18 cellular contexts compared by ENCODE assay signal in genomic region chr6:150420926-150421325, GRCh38. TPM values are rescaled to one million over a fixed set of nuclear protein-coding genes. Genes with fewer than 3 reads are reported as not detected.
A peak's percentile ranks its signal among the peaks of the same experiment; 100 is the strongest.
DNase-seq lines count a peak whose midpoint lies in the region; ATAC-seq, FAIRE-seq and TF ChIP-seq lines count a peak whose summit lies in the region.
"Had no signal": no experiment of that assay in that cellular context is flagged by ENCODE, and none has a peak within 500 bp of the region (broad histone marks: within the 10 kb centered on the region; RNA-seq: fewer than 3 reads in every experiment).

No MANE protein-coding gene starts in this region.

- H4K20me1 ChIP-seq in GM23338 (replicated peaks; ENCODE audit: insufficient read depth), result no peaks in the 10 kb centered on the region
- H4K20me1 ChIP-seq: BLaER1 had no signal

- H3K4me3 Mint-ChIP-seq in GM23338, result no peak overlapping the region
- no peak overlapping the region for H3K4me3 Mint-ChIP-seq in CD8-positive, alpha-beta T cell
- H3K4me3 Mint-ChIP-seq: H9 had no signal

- H3K36me3 ChIP-seq in GM23338 (ENCODE audit: insufficient read depth), result no peaks in the 10 kb centered on the region
- no peaks in the 10 kb centered on the region for H3K36me3 ChIP-seq in CD8-positive, alpha-beta T cell (ENCODE audit: insufficient read depth, low read length)
- H3K36me3 ChIP-seq: BLaER1 had no signal

- H3K27ac ChIP-seq in GM23338 (ENCODE audit: low read depth), result no peak overlapping the region
- H3K27ac ChIP-seq in CD8-positive, alpha-beta T cell (ENCODE audit: low read depth, low read length), result no peak overlapping the region
- H3K27ac ChIP-seq: A549, BLaER1 had no signal

- H3K9me2 ChIP-seq in GM23338 (ENCODE audit: insufficient read depth), result peaks cover 7% of the 10 kb centered on the region; the same call in 1 of the 2 replicates

- H3K27ac Mint-ChIP-seq in GM23338, result no peak overlapping the region
- no peak overlapping the region for H3K27ac Mint-ChIP-seq in CD8-positive, alpha-beta T cell
- H3K27ac Mint-ChIP-seq: H9 had no signal

- no peaks in the 10 kb centered on the region for H3K4me1 ChIP-seq in GM23338 (ENCODE audit: insufficient read depth)
- peaks cover 5% of the 10 kb centered on the region for H3K4me1 ChIP-seq in CD8-positive, alpha-beta T cell (ENCODE audit: insufficient read depth, low read length)

- intact Hi-C loops in CD8-positive, alpha-beta T cell (cut with DNase I, micrococcal nuclease), result no loop called here

- no peaks in the 10 kb centered on the region for H3K27me3 ChIP-seq in GM23338 (ENCODE audit: insufficient read depth)
- no peaks in the 10 kb centered on the region for H3K27me3 ChIP-seq in CD8-positive, alpha-beta T cell (ENCODE audit: insufficient read depth, low read length)
- H3K27me3 ChIP-seq: BLaER1 had no signal

- H3K79me2 ChIP-seq in GM23338 (replicated peaks; ENCODE audit: insufficient read depth), result no peaks in the 10 kb centered on the region

- H3K9me3 Mint-ChIP-seq in GM23338, result peaks cover 6% of the 10 kb centered on the region; the same call in 2 of the 3 replicates
- H3K9me3 Mint-ChIP-seq in CD8-positive, alpha-beta T cell, result no peaks in the 10 kb centered on the region

- no peaks in the 10 kb centered on the region for H3K9me3 ChIP-seq in CD8-positive, alpha-beta T cell (ENCODE audit: low read length)

- TF ChIP-seq CTCF in GM23338 (conservative IDR thresholded peaks at IDR 0.05; ENCODE audit: low read depth in 2 of 2), result no peak
- no peak for TF ChIP-seq CTCF in CD8-positive, alpha-beta T cell (IDR thresholded peaks at IDR 0.05)

- no peak for ATAC-seq in GM23338
- ATAC-seq in CD8-positive, alpha-beta T cell, result no peak
- ATAC-seq in GM18519 (IDR thresholded peaks at IDR 0.05; ENCODE audit: low FRiP score, unreplicated experiment), result no peak
- ATAC-seq in HG02763 (IDR thresholded peaks at IDR 0.05; ENCODE audit: unreplicated experiment), result no peak
- ATAC-seq: A549, HepG2 had no signal

- 0 out of 2 replicates have a peak overlapping the region, but pooled peaks have one; percentile 23 for H2AFZ ChIP-seq in GM23338

- no peaks in the 10 kb centered on the region for H3K36me3 Mint-ChIP-seq in GM23338 (ENCODE audit: low read depth)
- no peaks in the 10 kb centered on the region for H3K36me3 Mint-ChIP-seq in CD8-positive, alpha-beta T cell

- peak; percentile 23 for FAIRE-seq in endometrium (lab: Jason Lieb, UNC)
- FAIRE-seq: A549, G401.6, GM18507, HepG2, HTR-8/SVneo had no signal

- DNase-seq in GM23338 (ENCODE audit: low spot score) (no peak), occipital lobe (lab: John Stamatoyannopoulos, UW) (peak; percentile 32), HPDE6-E6E7 (ENCODE audit: extremely low spot score) (no peak)
- DNase-seq in CD8-positive, alpha-beta T cell, result no peak
- DNase-seq: DMS153, DMS79 treated with DMSO at 0.1 percent for 48 hours, EL, GOT3, H9 had no signal

- POLR2A ChIA-PET in CD8-positive, alpha-beta T cell (lab: Charles Lee), result no interaction called here

- CTCF ChIA-PET in CD8-positive, alpha-beta T cell (lab: Charles Lee), result interaction anchor here (7.3 kb wide), 1 partner anchor 396 kb away, joined by 164 read pairs; no protein-coding TSS in a partner anchor

- no peaks in the 10 kb centered on the region for H3F3A ChIP-seq in GM23338 (replicated peaks; ENCODE audit: low read depth)

- peaks cover 13% of the 10 kb centered on the region; the same call in 2 of the 3 replicates for H3K4me1 Mint-ChIP-seq in GM23338
- peaks cover 9% of the 10 kb centered on the region for H3K4me1 Mint-ChIP-seq in CD8-positive, alpha-beta T cell (ENCODE audit: low read depth)

- H3K4me2 ChIP-seq in GM23338, result no peak overlapping the region
- H3K4me2 ChIP-seq: A549, BLaER1 had no signal

- no peaks in the 10 kb centered on the region for H3K27me3 Mint-ChIP-seq in GM23338 (ENCODE audit: insufficient read depth, low read depth, poor library complexity)
- H3K27me3 Mint-ChIP-seq in CD8-positive, alpha-beta T cell (ENCODE audit: low read depth), result peaks cover 11% of the 10 kb centered on the region

- no peak overlapping the region for H3K4me3 ChIP-seq in GM23338
- no peak overlapping the region for H3K4me3 ChIP-seq in CD8-positive, alpha-beta T cell (ENCODE audit: low read depth, low read length)
- H3K4me3 ChIP-seq: A549, BLaER1 had no signal

TF ChIP-seq in GM23338, 12 proteins besides CTCF, POLR2A, EP300 and RAD21 (continues in another document):
- TF ChIP-seq, protein P1, sequence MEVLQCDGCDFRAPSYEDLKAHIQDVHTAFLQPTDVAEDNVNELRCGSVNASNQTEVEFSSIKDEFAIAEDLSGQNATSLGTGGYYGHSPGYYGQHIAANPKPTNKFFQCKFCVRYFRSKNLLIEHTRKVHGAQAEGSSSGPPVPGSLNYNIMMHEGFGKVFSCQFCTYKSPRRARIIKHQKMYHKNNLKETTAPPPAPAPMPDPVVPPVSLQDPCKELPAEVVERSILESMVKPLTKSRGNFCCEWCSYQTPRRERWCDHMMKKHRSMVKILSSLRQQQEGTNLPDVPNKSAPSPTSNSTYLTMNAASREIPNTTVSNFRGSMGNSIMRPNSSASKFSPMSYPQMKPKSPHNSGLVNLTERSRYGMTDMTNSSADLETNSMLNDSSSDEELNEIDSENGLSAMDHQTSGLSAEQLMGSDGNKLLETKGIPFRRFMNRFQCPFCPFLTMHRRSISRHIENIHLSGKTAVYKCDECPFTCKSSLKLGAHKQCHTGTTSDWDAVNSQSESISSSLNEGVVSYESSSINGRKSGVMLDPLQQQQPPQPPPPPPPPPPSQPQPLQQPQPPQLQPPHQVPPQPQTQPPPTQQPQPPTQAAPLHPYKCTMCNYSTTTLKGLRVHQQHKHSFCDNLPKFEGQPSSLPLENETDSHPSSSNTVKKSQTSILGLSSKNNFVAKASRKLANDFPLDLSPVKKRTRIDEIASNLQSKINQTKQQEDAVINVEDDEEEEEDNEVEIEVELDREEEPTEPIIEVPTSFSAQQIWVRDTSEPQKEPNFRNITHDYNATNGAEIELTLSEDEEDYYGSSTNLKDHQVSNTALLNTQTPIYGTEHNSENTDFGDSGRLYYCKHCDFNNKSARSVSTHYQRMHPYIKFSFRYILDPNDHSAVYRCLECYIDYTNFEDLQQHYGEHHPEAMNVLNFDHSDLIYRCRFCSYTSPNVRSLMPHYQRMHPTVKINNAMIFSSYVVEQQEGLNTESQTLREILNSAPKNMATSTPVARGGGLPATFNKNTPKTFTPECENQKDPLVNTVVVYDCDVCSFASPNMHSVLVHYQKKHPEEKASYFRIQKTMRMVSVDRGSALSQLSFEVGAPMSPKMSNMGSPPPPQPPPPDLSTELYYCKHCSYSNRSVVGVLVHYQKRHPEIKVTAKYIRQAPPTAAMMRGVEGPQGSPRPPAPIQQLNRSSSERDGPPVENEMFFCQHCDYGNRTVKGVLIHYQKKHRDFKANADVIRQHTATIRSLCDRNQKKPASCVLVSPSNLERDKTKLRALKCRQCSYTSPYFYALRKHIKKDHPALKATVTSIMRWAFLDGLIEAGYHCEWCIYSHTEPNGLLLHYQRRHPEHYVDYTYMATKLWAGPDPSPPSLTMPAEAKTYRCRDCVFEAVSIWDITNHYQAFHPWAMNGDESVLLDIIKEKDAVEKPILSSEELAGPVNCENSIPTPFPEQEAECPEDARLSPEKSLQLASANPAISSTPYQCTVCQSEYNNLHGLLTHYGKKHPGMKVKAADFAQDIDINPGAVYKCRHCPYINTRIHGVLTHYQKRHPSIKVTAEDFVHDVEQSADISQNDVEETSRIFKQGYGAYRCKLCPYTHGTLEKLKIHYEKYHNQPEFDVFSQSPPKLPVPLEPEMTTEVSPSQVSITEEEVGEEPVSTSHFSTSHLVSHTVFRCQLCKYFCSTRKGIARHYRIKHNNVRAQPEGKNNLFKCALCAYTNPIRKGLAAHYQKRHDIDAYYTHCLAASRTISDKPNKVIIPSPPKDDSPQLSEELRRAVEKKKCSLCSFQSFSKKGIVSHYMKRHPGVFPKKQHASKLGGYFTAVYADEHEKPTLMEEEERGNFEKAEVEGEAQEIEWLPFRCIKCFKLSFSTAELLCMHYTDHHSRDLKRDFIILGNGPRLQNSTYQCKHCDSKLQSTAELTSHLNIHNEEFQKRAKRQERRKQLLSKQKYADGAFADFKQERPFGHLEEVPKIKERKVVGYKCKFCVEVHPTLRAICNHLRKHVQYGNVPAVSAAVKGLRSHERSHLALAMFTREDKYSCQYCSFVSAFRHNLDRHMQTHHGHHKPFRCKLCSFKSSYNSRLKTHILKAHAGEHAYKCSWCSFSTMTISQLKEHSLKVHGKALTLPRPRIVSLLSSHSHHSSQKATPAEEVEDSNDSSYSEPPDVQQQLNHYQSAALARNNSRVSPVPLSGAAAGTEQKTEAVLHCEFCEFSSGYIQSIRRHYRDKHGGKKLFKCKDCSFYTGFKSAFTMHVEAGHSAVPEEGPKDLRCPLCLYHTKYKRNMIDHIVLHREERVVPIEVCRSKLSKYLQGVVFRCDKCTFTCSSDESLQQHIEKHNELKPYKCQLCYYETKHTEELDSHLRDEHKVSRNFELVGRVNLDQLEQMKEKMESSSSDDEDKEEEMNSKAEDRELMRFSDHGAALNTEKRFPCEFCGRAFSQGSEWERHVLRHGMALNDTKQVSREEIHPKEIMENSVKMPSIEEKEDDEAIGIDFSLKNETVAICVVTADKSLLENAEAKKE (CRISPR knock-in tag; IDR thresholded peaks at IDR 0.05), result no peak
- TF ChIP-seq POLR2AphosphoS5 (IDR thresholded peaks at IDR 0.05; ENCODE audit: low read depth) (no peak), EZH2 (IDR thresholded peaks at IDR 0.05; ENCODE audit: low read depth, unreplicated experiment) (no peak), ZNF114 (CRISPR knock-in tag; IDR thresholded peaks at IDR 0.05) (no peak)

RNA-seq across cellular contexts. Expression of gene IYD, which starts 52.1 kb away (rescaled TPM):
- not detected in 2 replicates for total RNA-seq in GM23338 (2014; rRNA removed; shearing (Covaris generic))
- not detected in 2 replicates for polyA plus RNA-seq in GM23338 (2016; fragmentation: Nextera tagmentation; extraction: Ambion mirVana)
- not detected for total RNA-seq in occipital lobe
- not detected for total RNA-seq in CD8-positive, alpha-beta T cell
- total RNA-seq: H9 had no signal
